18 cellular contexts compared by ENCODE assay signal in genomic region chr3:64815691-64816225, GRCh38.
DNase-seq lines count a peak whose midpoint lies in the region; ATAC-seq and TF ChIP-seq lines count a peak whose summit lies in the region.
"Had no signal": no experiment of that assay in that cellular context is flagged by ENCODE, and none has a peak within 500 bp of the region (broad histone marks: within the 10 kb centered on the region; RNA-seq: fewer than 3 reads in every experiment).

No MANE protein-coding gene starts in this region.

- H3K4me1 ChIP-seq in adipocyte (ENCODE audit: control insufficient read depth, insufficient read depth, low read length) (peaks cover 18% of the 10 kb centered on the region), hepatocyte (ENCODE audit: insufficient read depth) (peaks cover 4% of the 10 kb centered on the region), gastrocnemius medialis (peaks cover 24 to 33% of the 10 kb centered on the region in 2 donors)
- H3K4me1 ChIP-seq: parathyroid adenoma had no signal

- TF ChIP-seq CTCF in hepatocyte (IDR thresholded peaks at IDR 0.05; ENCODE audit: poor library complexity) (no peak), gastrocnemius medialis (IDR thresholded peaks at IDR 0.05 in 4 of 5, conservative IDR thresholded peaks at IDR 0.05 in 1 of 5) (no peak)

- H4K20me1 ChIP-seq in hepatocyte (ENCODE audit: insufficient read depth, poor library complexity, severe bottlenecking), result no peaks in the 10 kb centered on the region

- intact Hi-C loops in gastrocnemius medialis (cut with DNase I; ENCODE audit: low total_unique reads), result loop anchor here (2.0 kb wide), 1 partner anchor 127 kb away; no protein-coding TSS in a partner anchor

- 63% methylated on average over 6 of the region's 6 CpGs for WGBS in hepatocyte (ENCODE audit: low lambda C conversion rate, missing lambda C conversion rate)

- H3K9me2 ChIP-seq in hepatocyte (replicated peaks; ENCODE audit: insufficient read depth), result no peaks in the 10 kb centered on the region

- H3K9me3 ChIP-seq in adipocyte (ENCODE audit: control insufficient read depth, low read length) (no peaks in the 10 kb centered on the region), hepatocyte (ENCODE audit: low read depth) (no peaks in the 10 kb centered on the region), gastrocnemius medialis (no peaks in the 10 kb centered on the region)

- peak overlapping the region; percentile 9 for H3K4me3 ChIP-seq in adipocyte (ENCODE audit: low read length)
- no peak overlapping the region for H3K4me3 ChIP-seq in hepatocyte
- no peak overlapping the region for H3K4me3 ChIP-seq in gastrocnemius medialis

- no peaks in the 10 kb centered on the region for H3K79me2 ChIP-seq in hepatocyte
- H3K79me2 ChIP-seq: parathyroid adenoma had no signal

- ATAC-seq in gastrocnemius medialis, result no peak
- ATAC-seq: WTC11 had no signal

- H3K9ac ChIP-seq in adipocyte (ENCODE audit: low read length), result no peak overlapping the region
- H3K9ac ChIP-seq: parathyroid adenoma had no signal

- in situ Hi-C loops in gastrocnemius medialis (cut with MboI; ENCODE audit: low sequenced_read_pairs in 4 of 4), result no loop called here

- H3K36me3 ChIP-seq in adipocyte (ENCODE audit: control insufficient read depth, insufficient read depth, low read length, severe bottlenecking), result no peaks in the 10 kb centered on the region
- no peaks in the 10 kb centered on the region for H3K36me3 ChIP-seq in hepatocyte (replicated peaks; ENCODE audit: insufficient read depth, low read depth)
- H3K36me3 ChIP-seq in gastrocnemius medialis, result no peaks in the 10 kb centered on the region

- H3K27ac ChIP-seq in hepatocyte, result peak overlapping the region; percentile 26
- H3K27ac ChIP-seq in gastrocnemius medialis, result peak overlapping the region in 3 of 4 donors; percentile 59 to 80 (median 75)
- H3K27ac ChIP-seq: parathyroid adenoma had no signal

- no peak overlapping the region for H2AFZ ChIP-seq in hepatocyte
- H2AFZ ChIP-seq: parathyroid adenoma had no signal

- H3K4me2 ChIP-seq in hepatocyte, result peak overlapping the region; percentile 47

- H3K27me3 ChIP-seq in adipocyte (replicated peaks; ENCODE audit: control insufficient read depth, insufficient read depth, low read length), result no peaks in the 10 kb centered on the region
- H3K27me3 ChIP-seq in hepatocyte, result no peaks in the 10 kb centered on the region
- no peaks in the 10 kb centered on the region for H3K27me3 ChIP-seq in gastrocnemius medialis

- DNase-seq in GF-D8 (lab: John Stamatoyannopoulos, UW) (peak; percentile 1), adipocyte (ENCODE audit: low read depth) (no peak), hepatocyte (ENCODE audit: low spot score) (no peak), gastrocnemius medialis (no peak), LoVo (ENCODE audit: low spot score) (no peak), NCI-H2171 treated with DMSO at 0.1 percent for 48 hours (lab: John Stamatoyannopoulos, UW) (no peak)
- DNase-seq in activated CD4-positive, alpha-beta T cell treated with anti-CD3 and anti-CD28 coated beads, Interleukin-2, amount 50 U/mL, for 4 hours, result no peak
- DNase-seq in activated naive CD4-positive, alpha-beta T cell (lab: John Stamatoyannopoulos, UW), result no peak
- DNase-seq: activated effector memory CD4-positive, alpha-beta T cell treated with anti-CD3 and anti-CD28 coated beads, Interleukin-2, amount 50 U/mL, for 16 hours; aorta; dermis blood vessel endothelial cell; GDM1; NCI-H1105; NCI-H2171; stimulated activated CD4-positive, alpha-beta T cell treated with anti-CD3 and anti-CD28 coated beads, Interleukin-15, amount 100 ng/mL, for 24 hours; T-helper 2 cell had no signal

- TF ChIP-seq POLR2A in gastrocnemius medialis (IDR thresholded peaks at IDR 0.05), result no peak
